ENCODE assay signal across 21 cellular contexts in genomic region chr10:1754506-1755177, GRCh38. TPM values are rescaled to one million over a fixed set of nuclear protein-coding genes. Genes with fewer than 3 reads are reported as not detected.
DNase-seq lines count a peak whose midpoint lies in the region; ATAC-seq, FAIRE-seq and TF ChIP-seq lines count a peak whose summit lies in the region.
"Had no signal": no experiment of that assay in that cellular context is flagged by ENCODE, and none has a peak within 500 bp of the region (broad histone marks: within the 10 kb centered on the region; RNA-seq: fewer than 3 reads in every experiment).

No MANE protein-coding gene starts in this region.

- peak overlapping the region in 1 of 3 experiments; percentile 38; a peak in 1 of 7 replicates for H3K27ac Mint-ChIP-seq in H9
- H3K27ac Mint-ChIP-seq: activated CD8-positive, alpha-beta T cell treated with anti-CD3 and anti-CD28 coated beads for 36 hours; activated naive CD4-positive, alpha-beta T cell treated with anti-CD3 and anti-CD28 coated beads, Interleukin-2, amount 10 ng/mL, durations not matched to agents 7 days and 5 days; mesothelial cell of epicardium; T-helper 17 cell had no signal

- H2BK15ac ChIP-seq in H9 (ENCODE audit: low read depth, low read length): no peak overlapping the region

- H3K9me3 Mint-ChIP-seq in H9: peaks cover 38 to 39% of the 10 kb centered on the region in 2 experiments

- no peak overlapping the region for H3K27ac ChIP-seq in H9 (ENCODE audit: insufficient read length, low read depth, low read length)
- peak overlapping the region in 20 of 59 donors; percentile 2 to 67 (median 30) for H3K27ac ChIP-seq in dorsolateral prefrontal cortex
- H3K27ac ChIP-seq in transverse colon: no peak overlapping the region
- H3K27ac ChIP-seq in kidney (ENCODE audit: low read depth in 2 of 2, low read length in 2 of 2): no peak overlapping the region
- H3K27ac ChIP-seq: PC-9, SJSA1, thoracic aorta had no signal

- no peak overlapping the region for H2BK5ac ChIP-seq in H9 (ENCODE audit: insufficient read length, low read length)

- H2AK5ac ChIP-seq in H9 (ENCODE audit: insufficient read length, low read length): no peak overlapping the region

- no peak overlapping the region for H3K9ac ChIP-seq in H9 (ENCODE audit: extremely low read depth, insufficient read length, low read length)
- no peak overlapping the region for H3K9ac ChIP-seq in kidney (ENCODE audit: low read length in 2 of 2)

- H3K14ac ChIP-seq in H9 (ENCODE audit: insufficient read depth, low read length): no peak overlapping the region

- H3K4me3 Mint-ChIP-seq in H9: no peak overlapping the region
- H3K4me3 Mint-ChIP-seq: activated CD8-positive, alpha-beta T cell treated with anti-CD3 and anti-CD28 coated beads for 36 hours; activated naive CD4-positive, alpha-beta T cell treated with anti-CD3 and anti-CD28 coated beads, Interleukin-2, amount 10 ng/mL, durations not matched to agents 7 days and 5 days; activated T-cell treated with anti-CD3 and anti-CD28 coated beads, Interleukin-2, amount 50 U/mL, for 4 hours; mesothelial cell of epicardium; T-helper 17 cell had no signal

- no peak for FAIRE-seq in kidney (lab: Jason Lieb, UNC)
- FAIRE-seq: GM18507, HTR-8/SVneo had no signal

- no peaks in the 10 kb centered on the region for H3K36me3 ChIP-seq in transverse colon
- H3K36me3 ChIP-seq in kidney (ENCODE audit: control insufficient read depth in 1 of 2, insufficient read depth in 2 of 2, low read length in 2 of 2): no peaks in the 10 kb centered on the region
- H3K36me3 ChIP-seq: SJSA1, thoracic aorta had no signal

- H2BK12ac ChIP-seq in H9 (ENCODE audit: insufficient read length, low read depth, low read length): no peak overlapping the region

- H3K79me2 ChIP-seq in H9 (ENCODE audit: insufficient read depth, low read length): no peaks in the 10 kb centered on the region

- peaks cover 9% of the 10 kb centered on the region for H3K27me3 Mint-ChIP-seq in H9 (ENCODE audit: low read depth)

- no peak overlapping the region for H3K56ac ChIP-seq in H9 (ENCODE audit: insufficient read length, low read depth, low read length)

- H3K27me3 ChIP-seq in H9 (ENCODE audit: insufficient read depth, low read length) (no peaks in the 10 kb centered on the region), dorsolateral prefrontal cortex (peaks cover 0 to 15% (median 0%) of the 10 kb centered on the region in 45 donors), transverse colon (no peaks in the 10 kb centered on the region)

- no peak overlapping the region for H3K4me2 ChIP-seq in H9 (ENCODE audit: insufficient read depth, insufficient read length, low read length)
- H3K4me2 ChIP-seq: PC-9 had no signal

- intact Hi-C loops in dorsolateral prefrontal cortex (cut with DNase I): no loop called here
- intact Hi-C loops in sciatic nerve (cut with DNase I): no loop called here
- intact Hi-C loops in transverse colon (cut with DNase I; ENCODE audit: low total_unique reads): no loop called here
- intact Hi-C loops in kidney (cut with DNase I): no loop called here

- peak overlapping the region in 21 of 59 donors; percentile 0 to 55 (median 19) for H3K4me3 ChIP-seq in dorsolateral prefrontal cortex
- H3K4me3 ChIP-seq in transverse colon: no peak overlapping the region
- H3K4me3 ChIP-seq in kidney (ENCODE audit: low read length in 2 of 2): no peak overlapping the region
- H3K4me3 ChIP-seq: PC-9, SJSA1, thoracic aorta had no signal

- TF ChIP-seq EP300 in transverse colon (IDR thresholded peaks at IDR 0.05; ENCODE audit: low read depth): no peak

- no peak overlapping the region for H4K91ac ChIP-seq in H9 (ENCODE audit: insufficient read length, low read depth, low read length)

- no peaks in the 10 kb centered on the region for H4K20me1 ChIP-seq in H9 (ENCODE audit: control insufficient read depth, insufficient read depth, insufficient read length)

- peak overlapping the region; percentile 55 for H4K5ac ChIP-seq in H9 (ENCODE audit: insufficient read length, low read depth, low read length)

- no peak overlapping the region for H2BK20ac ChIP-seq in H9 (ENCODE audit: low read depth, low read length, poor library complexity, severe bottlenecking)

- no CpG with 5 or more reads among the region's 19 CpGs for WGBS in H9 (ENCODE audit: extremely low coverage, insufficient read length, low lambda C conversion rate)
- WGBS in transverse colon (ENCODE audit: low coverage in 1 of 2), 2 donors: 58% methylated on average over 19 of the region's 19 CpGs; no CpG with 5 or more reads in 1 of the 2 donors

- no peak overlapping the region for H4K8ac ChIP-seq in H9 (replicated peaks; ENCODE audit: insufficient read length, low read depth, low read length)

- no peak overlapping the region for H3T11ph ChIP-seq in H9 (ENCODE audit: low read length)

- TF ChIP-seq CTCF in H9 (conservative IDR thresholded peaks at IDR 0.05) (no peak), dorsolateral prefrontal cortex (IDR thresholded peaks at IDR 0.05 in 54 of 56, conservative IDR thresholded peaks at IDR 0.05 in 2 of 56; ENCODE audit: low read depth in 1 of 56, partially characterized antibody in 56 of 56) (peak in 13 of 56 donors; percentile 0 to 41 (median 14)), transverse colon (IDR thresholded peaks at IDR 0.05) (no peak), kidney (IDR thresholded peaks at IDR 0.05; ENCODE audit: borderline replicate concordance, extremely low read depth, insufficient read depth) (no peak)

- no peaks in the 10 kb centered on the region for H3K79me1 ChIP-seq in H9 (ENCODE audit: insufficient read depth, low read depth, low read length, poor library complexity, severe bottlenecking)

- H2BK120ac ChIP-seq in H9 (ENCODE audit: low read depth, low read length, poor library complexity, severe bottlenecking): no peak overlapping the region

- no peak overlapping the region for H3K23ac ChIP-seq in H9 (ENCODE audit: insufficient read length, low read depth, low read length)

- H3K4me1 ChIP-seq in H9 (ENCODE audit: insufficient read depth, low read length) (peaks cover 3% of the 10 kb centered on the region; the same call in 1 of the 2 replicates), transverse colon (no peaks in the 10 kb centered on the region), kidney (ENCODE audit: control insufficient read depth in 1 of 2, insufficient read depth in 1 of 2, low read depth in 1 of 2, low read length in 2 of 2) (no peaks in the 10 kb centered on the region)
- H3K4me1 ChIP-seq: Caco-2, SJSA1 had no signal

- peak; percentile 60 for ATAC-seq in sciatic nerve
- ATAC-seq: activated CD8-positive, alpha-beta T cell treated with anti-CD3 and anti-CD28 coated beads for 36 hours; activated T-cell treated with anti-CD3 and anti-CD28 coated beads, Interleukin-2, amount 50 U/mL, for 4 hours; T-helper 17 cell had no signal

- H2AFZ ChIP-seq in H9 (ENCODE audit: low read length): peak overlapping the region; percentile 66
- H2AFZ ChIP-seq: PC-9 had no signal

- H3K36me3 Mint-ChIP-seq in H9 (ENCODE audit: insufficient read depth in 1 of 3, low read depth in 3 of 3): peaks cover 12 to 35% (median 15%) of the 10 kb centered on the region in 3 experiments
- H3K36me3 Mint-ChIP-seq: activated naive CD4-positive, alpha-beta T cell treated with anti-CD3 and anti-CD28 coated beads, Interleukin-2, amount 10 ng/mL, durations not matched to agents 7 days and 5 days; mesothelial cell of epicardium had no signal

- peak overlapping the region; percentile 34 for H3K18ac ChIP-seq in H9 (ENCODE audit: insufficient read length, low read depth, low read length)

- DNase-seq in H9 (peak; percentile 61), dorsolateral prefrontal cortex (peak in 9 of 10 donors; percentile 59 to 80 (median 74)), islet precursor cell (peak; percentile 96), sciatic nerve (ENCODE audit: low spot score) (no peak), transverse colon (no peak), DMS 273 treated with DMSO at 0.1 percent for 48 hours (lab: John Stamatoyannopoulos, UW) (no peak), kidney (no peak)
- DNase-seq: activated CD8-positive, alpha-beta T cell treated with anti-CD3 and anti-CD28 coated beads for 36 hours; activated T-cell treated with anti-CD3 and anti-CD28 coated beads, Interleukin-2, amount 50 U/mL, for 4 hours; kidney glomerular epithelial cell; NCI-H2107; NCI-H69; PC-9; T-helper 17 cell had no signal

- no peaks in the 10 kb centered on the region for H3K23me2 ChIP-seq in H9 (ENCODE audit: insufficient read length, low read depth, low read length, poor library complexity, severe bottlenecking)

- no peak for TF ChIP-seq POLR2A in transverse colon (IDR thresholded peaks at IDR 0.05)

- in situ Hi-C loops in transverse colon (cut with MboI; ENCODE audit: low pct_ligation_motif_present in 1 of 4, low pct_unique_long_range_greater_than_20kb in 1 of 4, low sequenced_read_pairs in 3 of 4): no loop called here

- H3K9me3 ChIP-seq in H9 (ENCODE audit: control insufficient read depth, low read depth, low read length) (peaks cover 8% of the 10 kb centered on the region), transverse colon (peaks cover 0 to 5% of the 10 kb centered on the region in 2 donors), kidney (ENCODE audit: control insufficient read depth in 1 of 2, low read length in 2 of 2) (peaks cover 10 to 14% of the 10 kb centered on the region in 2 donors)
- H3K9me3 ChIP-seq: SJSA1 had no signal

- H3K4me1 Mint-ChIP-seq in H9: peaks cover 15 to 16% of the 10 kb centered on the region in 2 experiments
- H3K4me1 Mint-ChIP-seq: activated naive CD4-positive, alpha-beta T cell treated with anti-CD3 and anti-CD28 coated beads, Interleukin-2, amount 10 ng/mL, durations not matched to agents 7 days and 5 days; T-helper 17 cell had no signal

- H3K4ac ChIP-seq in H9 (ENCODE audit: low read depth, low read length): no peak overlapping the region

RNA-seq across cellular contexts. Expression of gene ADARB2, which starts 17.3 kb away (rescaled TPM):
- total RNA-seq in H9 (2021): 0.87 and 1.0 TPM in 2 replicates
- 100 to 1,000 TPM in 9 of 120 experiments, 10 to 100 TPM in 111; 15.6 to 151 (median 47.6) TPM for total RNA-seq in dorsolateral prefrontal cortex
- total RNA-seq in sciatic nerve: 1.9 TPM
- total RNA-seq in transverse colon: 1 to 10 TPM in 3 of 4 donors, under 1 TPM in 1; 0.80 to 4.9 (median 2.3) TPM
- total RNA-seq in kidney: 1.0 TPM
- polyA plus RNA-seq in kidney (ENCODE audit: insufficient read depth, low read depth, low replicate concordance): 1.3 TPM
- total RNA-seq: PC-9, SJSA1 had no signal

Comparison
In these comparisons a context has a peak if more than half of its experiments do, and no peak if none do; other contexts are left out.
1. DNase-seq: peak in H9 (single experiment), dorsolateral prefrontal cortex (9 of 10) and islet precursor cell (single experiment); none in sciatic nerve (single experiment), transverse colon (single experiment), DMS 273 treated with DMSO at 0.1 percent for 48 hours (single experiment) and kidney (single experiment).